In the genomic region with DNA sequence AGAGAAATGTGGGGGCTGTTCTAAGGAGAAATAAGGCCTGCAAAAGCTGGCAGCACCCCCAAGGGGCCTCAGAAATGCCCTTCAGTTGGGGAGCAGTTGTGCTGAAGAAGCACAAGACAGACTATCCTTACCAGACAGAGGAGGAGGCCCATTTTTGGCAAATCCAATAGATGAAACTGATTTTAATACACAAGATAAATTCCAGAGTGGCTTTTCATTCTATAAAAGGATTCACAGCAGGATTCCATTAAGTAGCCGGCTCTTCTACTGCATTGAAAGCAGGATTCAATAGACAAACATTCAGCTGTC, we compare ENCODE assay signal across 9 cellular contexts. TPM values are rescaled to one million over a fixed set of nuclear protein-coding genes. Genes with fewer than 3 reads are reported as not detected.
A peak's percentile ranks its signal among the peaks of the same experiment; 100 is the strongest.
DNase-seq lines count a peak whose midpoint lies in the region; ATAC-seq, FAIRE-seq and TF ChIP-seq lines count a peak whose summit lies in the region.
"Had no signal": no experiment of that assay in that cellular context is flagged by ENCODE, and none has a peak within 500 bp of the region (broad histone marks: within the 10 kb centered on the region; RNA-seq: fewer than 3 reads in every experiment).

No MANE protein-coding gene starts in this region.

- H3K4me3 Mint-ChIP-seq in activated T-cell treated with anti-CD3 and anti-CD28 coated beads, Interleukin-2, amount 50 U/mL, for 24 hours = peak overlapping the region; percentile 88
- peak overlapping the region; percentile 83 for H3K4me3 Mint-ChIP-seq in activated B cell treated with CpG ODN at 0.5 μM for 24 hours

- peaks cover 86% of the 10 kb centered on the region for H3K4me1 Mint-ChIP-seq in activated T-cell treated with anti-CD3 and anti-CD28 coated beads, Interleukin-2, amount 50 U/mL, for 24 hours (ENCODE audit: low read depth)
- peaks cover 87% of the 10 kb centered on the region for H3K4me1 Mint-ChIP-seq in activated B cell treated with CpG ODN at 0.5 μM for 24 hours

- POLR2A ChIA-PET in activated B cell treated with CpG ODN at 0.5 μM for 24 hours (lab: Charles Lee) = interaction anchor here (0.8 to 5.4 kb wide), 15 partner anchors 9 to 111 kb away, joined by 3 to 57 read pairs (median 8); partner anchors contain the start of genes NKRF, SEPTIN6 and SOWAHD

- intact Hi-C loops in activated B cell treated with CpG ODN at 0.5 μM for 24 hours (cut with micrococcal nuclease) (loop anchor here (1.0 to 5.0 kb wide), 4 partner anchors 8 to 187 kb away; partner anchors contain the start of genes NDUFA1, RNF113A and SEPTIN6), kidney (cut with DNase I) (no loop called here)

- no peaks in the 10 kb centered on the region for H3K9me3 Mint-ChIP-seq in activated T-cell treated with anti-CD3 and anti-CD28 coated beads, Interleukin-2, amount 50 U/mL, for 24 hours
- H3K9me3 Mint-ChIP-seq in activated B cell treated with CpG ODN at 0.5 μM for 24 hours = no peaks in the 10 kb centered on the region

- FAIRE-seq in kidney (lab: Jason Lieb, UNC) = no peak

- H3K27me3 Mint-ChIP-seq in activated T-cell treated with anti-CD3 and anti-CD28 coated beads, Interleukin-2, amount 50 U/mL, for 24 hours = no peaks in the 10 kb centered on the region
- no peaks in the 10 kb centered on the region for H3K27me3 Mint-ChIP-seq in activated B cell treated with CpG ODN at 0.5 μM for 24 hours

- in situ Hi-C loops in G401 (cut with HindIII; ENCODE audit: low sequenced_read_pairs) = no loop called here

- TF ChIP-seq POLR2A in suprapubic skin (IDR thresholded peaks at IDR 0.05) = no peak

- H3K36me3 ChIP-seq in kidney (ENCODE audit: control insufficient read depth in 1 of 2, insufficient read depth in 2 of 2, low read length in 2 of 2) = no peaks in the 10 kb centered on the region
- no peaks in the 10 kb centered on the region for H3K36me3 ChIP-seq in suprapubic skin
- H3K36me3 ChIP-seq: BE2C had no signal

- H3K4me1 ChIP-seq in kidney (ENCODE audit: control insufficient read depth in 1 of 2, insufficient read depth in 1 of 2, low read depth in 1 of 2, low read length in 2 of 2) (peaks cover 0 to 8% of the 10 kb centered on the region in 2 donors), suprapubic skin (peaks cover 9% of the 10 kb centered on the region)

- H3K27ac ChIP-seq in kidney (ENCODE audit: low read depth in 2 of 2, low read length in 2 of 2) (peak overlapping the region; percentile 47 to 63), suprapubic skin (peak overlapping the region; percentile 72)

- no peaks in the 10 kb centered on the region for H3K27me3 ChIP-seq in suprapubic skin
- H3K27me3 ChIP-seq: BE2C had no signal

- no peak for TF ChIP-seq CTCF in activated B cell treated with CpG ODN at 0.5 μM for 24 hours (IDR thresholded peaks at IDR 0.05)
- no peak for TF ChIP-seq CTCF in kidney (IDR thresholded peaks at IDR 0.05; ENCODE audit: borderline replicate concordance, extremely low read depth, insufficient read depth)
- TF ChIP-seq CTCF in suprapubic skin (IDR thresholded peaks at IDR 0.05) = no peak

- H3K9me3 ChIP-seq in kidney (ENCODE audit: control insufficient read depth in 1 of 2, low read length in 2 of 2) (no peaks in the 10 kb centered on the region), suprapubic skin (no peaks in the 10 kb centered on the region)
- H3K9me3 ChIP-seq: BE2C had no signal

- TF ChIP-seq EP300 in suprapubic skin (IDR thresholded peaks at IDR 0.05) = no peak

- peaks cover 57% of the 10 kb centered on the region for H3K36me3 Mint-ChIP-seq in activated T-cell treated with anti-CD3 and anti-CD28 coated beads, Interleukin-2, amount 50 U/mL, for 24 hours (ENCODE audit: low read depth)
- H3K36me3 Mint-ChIP-seq in activated B cell treated with CpG ODN at 0.5 μM for 24 hours (ENCODE audit: low read depth) = peaks cover 8% of the 10 kb centered on the region

- H3K4me3 ChIP-seq in kidney (ENCODE audit: low read length in 2 of 2) (no peak overlapping the region), suprapubic skin (no peak overlapping the region)

- CTCF ChIA-PET in activated B cell treated with CpG ODN at 0.5 μM for 24 hours (lab: Charles Lee) = no interaction called here

- WGBS in suprapubic skin = 43% methylated on average over 1 of the region's 1 CpG

- peak overlapping the region in 1 of 2 donors; percentile 46 for H3K9ac ChIP-seq in kidney (ENCODE audit: low read length in 2 of 2)

- H3K27ac Mint-ChIP-seq in activated T-cell treated with anti-CD3 and anti-CD28 coated beads, Interleukin-2, amount 50 U/mL, for 24 hours = peak overlapping the region; percentile 99
- peak overlapping the region; percentile 99 for H3K27ac Mint-ChIP-seq in activated B cell treated with CpG ODN at 0.5 μM for 24 hours

- no peak for DNase-seq in activated T-cell treated with anti-CD3 and anti-CD28 coated beads, Interleukin-2, amount 50 U/mL, for 24 hours
- no peak for DNase-seq in activated T-cell treated with anti-CD3 and anti-CD28 coated beads, Interleukin-2, amount 50 U/mL, for 48 hours
- DNase-seq in activated B cell treated with CpG ODN at 0.5 μM for 24 hours (no peak), kidney (no peak), suprapubic skin (ENCODE audit: low spot score in 2 of 2) (no peak), hypothalamus (lab: John Stamatoyannopoulos, UW) (no peak), G401 (ENCODE audit: low spot score) (no peak)
- DNase-seq: BE2C had no signal

- ATAC-seq in activated B cell treated with CpG ODN at 0.5 μM for 24 hours (ENCODE audit: low read depth) = no peak
- no peak for ATAC-seq in activated CD4-positive, CD25-positive, alpha-beta regulatory T cell treated with anti-CD3 and anti-CD28 coated beads, Interleukin-2, amount 50 U/mL, for 24 hours

RNA-seq across cellular contexts. Expression of gene SEPTIN6, which starts 8.1 kb away (rescaled TPM):
- 330 and 338 TPM in 2 replicates for total RNA-seq in activated B cell treated with CpG ODN at 0.5 μM for 24 hours
- total RNA-seq in kidney = 40.1 TPM
- polyA plus RNA-seq in kidney (ENCODE audit: insufficient read depth, low read depth, low replicate concordance) = 32.4 TPM
- total RNA-seq in suprapubic skin = 10 to 100 TPM; 10.1 to 14.1 (median 10.9) TPM
- total RNA-seq in G401 (2014; rRNA removed; shearing (Covaris generic)) = 41.5 and 53.2 TPM in 2 replicates
